ENCODE assay signal across 8 cellular contexts in genomic region chr3:117997201-117998049, GRCh38.
DNase-seq lines count a peak whose midpoint lies in the region; ATAC-seq and TF ChIP-seq lines count a peak whose summit lies in the region.

No MANE protein-coding gene starts in this region.

- no peaks in the 10 kb centered on the region for H3K36me3 ChIP-seq in thyroid gland

- peak; percentile 99 for ATAC-seq in GM21526 (IDR thresholded peaks at IDR 0.05; ENCODE audit: low FRiP score, unreplicated experiment)

- no peaks in the 10 kb centered on the region for H3K27me3 ChIP-seq in thyroid gland

- 3% methylated on average over 47 of the region's 48 CpGs for WGBS in thyroid gland, 2 donors

- H3K9me3 ChIP-seq in thyroid gland, result no peaks in the 10 kb centered on the region

- H3K27me3 Mint-ChIP-seq in activated T-helper 1 cell treated with anti-CD3 and anti-CD28 coated beads, Interleukin-12 subunit alpha, Interleukin-12 subunit beta, Interleukin-2, Interleukin-4 antibody, amounts not matched to agents 30 ng/mL and 10 ng/mL and 1 ng/mL, durations not matched to agents 14 hours and 24 hours and 36 hours (ENCODE audit: insufficient read depth), result peaks cover 5% of the 10 kb centered on the region
- peaks cover 11% of the 10 kb centered on the region for H3K27me3 Mint-ChIP-seq in nephron progenitor cell (ENCODE audit: low read depth, poor library complexity)

- peaks cover 0 to 6% of the 10 kb centered on the region in 2 donors for H3K4me1 ChIP-seq in thyroid gland

- TF ChIP-seq POLR2A in thyroid gland (IDR thresholded peaks at IDR 0.05), result no peak

- no peaks in the 10 kb centered on the region for H3K4me1 Mint-ChIP-seq in activated T-helper 1 cell treated with anti-CD3 and anti-CD28 coated beads, Interleukin-12 subunit alpha, Interleukin-12 subunit beta, Interleukin-2, Interleukin-4 antibody, amounts not matched to agents 30 ng/mL and 10 ng/mL and 1 ng/mL, durations not matched to agents 14 hours and 24 hours and 36 hours (ENCODE audit: low read depth)
- H3K4me1 Mint-ChIP-seq in nephron progenitor cell, result no peaks in the 10 kb centered on the region

- intact Hi-C loops in activated T-helper 1 cell treated with anti-CD3 and anti-CD28 coated beads, Interleukin-12 subunit alpha, Interleukin-12 subunit beta, Interleukin-2, Interleukin-4 antibody, amounts not matched to agents 30 ng/mL and 10 ng/mL and 1 ng/mL, durations not matched to agents 14 hours and 24 hours and 36 hours (cut with micrococcal nuclease), result loop anchor here (2.0 kb wide), 1 partner anchor 979 kb away; no protein-coding TSS in a partner anchor
- intact Hi-C loops in thyroid gland (cut with DNase I), result no loop called here

- no peaks in the 10 kb centered on the region for H3K9me3 Mint-ChIP-seq in activated T-helper 1 cell treated with anti-CD3 and anti-CD28 coated beads, Interleukin-12 subunit alpha, Interleukin-12 subunit beta, Interleukin-2, Interleukin-4 antibody, amounts not matched to agents 30 ng/mL and 10 ng/mL and 1 ng/mL, durations not matched to agents 14 hours and 24 hours and 36 hours
- H3K9me3 Mint-ChIP-seq in nephron progenitor cell, result no peaks in the 10 kb centered on the region

- H3K27ac Mint-ChIP-seq in activated T-helper 1 cell treated with anti-CD3 and anti-CD28 coated beads, Interleukin-12 subunit alpha, Interleukin-12 subunit beta, Interleukin-2, Interleukin-4 antibody, amounts not matched to agents 30 ng/mL and 10 ng/mL and 1 ng/mL, durations not matched to agents 14 hours and 24 hours and 36 hours, result no peak overlapping the region
- no peak overlapping the region for H3K27ac Mint-ChIP-seq in nephron progenitor cell

- H3K4me3 Mint-ChIP-seq in activated T-helper 1 cell treated with anti-CD3 and anti-CD28 coated beads, Interleukin-12 subunit alpha, Interleukin-12 subunit beta, Interleukin-2, Interleukin-4 antibody, amounts not matched to agents 30 ng/mL and 10 ng/mL and 1 ng/mL, durations not matched to agents 14 hours and 24 hours and 36 hours, result no peak overlapping the region
- H3K4me3 Mint-ChIP-seq in nephron progenitor cell, result no peak overlapping the region

- DNase-seq in DMS79 treated with DMSO at 0.1 percent for 48 hours (lab: John Stamatoyannopoulos, UW) (peak; percentile 96), HT-29 (ENCODE audit: low spot score) (peak; percentile 12), NCI-H748 treated with DMSO at 0.1 percent for 48 hours (lab: John Stamatoyannopoulos, UW) (peak; percentile 79), foreskin melanocyte (peak; percentile 70), nephron progenitor cell (peak; percentile 85), thyroid gland (peak; percentile 52 to 64)
- DNase-seq in activated T-helper 1 cell treated with anti-CD3 and anti-CD28 coated beads, Interleukin-12 subunit alpha, Interleukin-12 subunit beta, Interleukin-2, Interleukin-4 antibody, amounts not matched to agents 30 ng/mL and 10 ng/mL and 1 ng/mL, durations not matched to agents 14 hours and 24 hours and 36 hours (ENCODE audit: low spot score), result peak; percentile 32

- peak overlapping the region in 1 of 3 donors; percentile 17 for H3K4me3 ChIP-seq in thyroid gland (replicated peaks in 1 of 3)

- H3K27ac ChIP-seq in thyroid gland, result no peak overlapping the region

- peak; percentile 90 for TF ChIP-seq CTCF in nephron progenitor cell (IDR thresholded peaks at IDR 0.05)
- peak in 5 of 6 experiments; percentile 20 to 84 (median 50) for TF ChIP-seq CTCF in thyroid gland (IDR thresholded peaks at IDR 0.05)

- no peaks in the 10 kb centered on the region for H3K36me3 Mint-ChIP-seq in activated T-helper 1 cell treated with anti-CD3 and anti-CD28 coated beads, Interleukin-12 subunit alpha, Interleukin-12 subunit beta, Interleukin-2, Interleukin-4 antibody, amounts not matched to agents 30 ng/mL and 10 ng/mL and 1 ng/mL, durations not matched to agents 14 hours and 24 hours and 36 hours (ENCODE audit: low read depth)
- H3K36me3 Mint-ChIP-seq in nephron progenitor cell (ENCODE audit: low read depth), result no peaks in the 10 kb centered on the region

Comparison
In these comparisons a context has a peak if more than half of its experiments do, and no peak if none do; other contexts are left out.
1. DNase-seq: peak in every context shown above with its lines; median percentile 96 in DMS79 treated with DMSO at 0.1 percent for 48 hours; 85 in nephron progenitor cell; 79 in NCI-H748 treated with DMSO at 0.1 percent for 48 hours; 70 in foreskin melanocyte; 58 in thyroid gland; 32 in activated T-helper 1 cell treated with anti-CD3 and anti-CD28 coated beads, Interleukin-12 subunit alpha, Interleukin-12 subunit beta, Interleukin-2, Interleukin-4 antibody, amounts not matched to agents 30 ng/mL and 10 ng/mL and 1 ng/mL, durations not matched to agents 14 hours and 24 hours and 36 hours; 12 in HT-29.